ENCODE assay signal across 13 cellular contexts in genomic region chr14:68140801-68141200, GRCh38.
DNase-seq lines count a peak whose midpoint lies in the region; ATAC-seq and TF ChIP-seq lines count a peak whose summit lies in the region.
"Had no signal": no experiment of that assay in that cellular context is flagged by ENCODE, and none has a peak within 500 bp of the region (broad histone marks: within the 10 kb centered on the region; RNA-seq: fewer than 3 reads in every experiment).

No MANE protein-coding gene starts in this region.

- H3K4me1 ChIP-seq in Panc1 (ENCODE audit: control insufficient read depth, insufficient read depth, low read length) (peaks cover 24% of the 10 kb centered on the region), muscle layer of colon (ENCODE audit: insufficient read depth, low read length) (peaks cover 73% of the 10 kb centered on the region), tibial artery (peaks cover 0 to 86% (median 49%) of the 10 kb centered on the region in 4 donors)

- H3K27ac ChIP-seq in Panc1 (ENCODE audit: low read length) (peak overlapping the region; percentile 90), dorsolateral prefrontal cortex (peak overlapping the region in 35 of 59 donors; percentile 8 to 82 (median 64)), muscle layer of colon (ENCODE audit: low read depth, low read length) (peak overlapping the region; percentile 83), tibial artery (peak overlapping the region; percentile 63 to 69)

- no peaks in the 10 kb centered on the region for H3K36me3 ChIP-seq in Panc1 (ENCODE audit: control insufficient read depth, insufficient read depth, low read length)
- no peaks in the 10 kb centered on the region for H3K36me3 ChIP-seq in muscle layer of colon (ENCODE audit: insufficient read depth, low read length)
- H3K36me3 ChIP-seq in tibial artery = no peaks in the 10 kb centered on the region

- DNase-seq in Panc1 (ENCODE audit: low read depth, low spot score) (no peak), dorsolateral prefrontal cortex (no peak), tibial artery (no peak), DMS114 treated with DMSO at 0.1 percent for 48 hours (lab: John Stamatoyannopoulos, UW; ENCODE audit: unreplicated experiment) (no peak), iPS-NIHi7 (ENCODE audit: extremely low spot score) (no peak)
- DNase-seq in activated CD4-positive, alpha-beta T cell treated with anti-CD3 and anti-CD28 coated beads, Interleukin-2, amount 50 U/mL, for 1 hour = no peak
- DNase-seq: activated T-cell treated with anti-CD3 and anti-CD28 coated beads, Interleukin-2, amount 50 U/mL, for 24 hours; DND-41; stimulated activated CD4-positive, alpha-beta T cell treated with anti-CD3 and anti-CD28 coated beads, Interleukin-4, amount 100 ng/mL, for 4 hours had no signal

- TF ChIP-seq CTCF in Panc1 (IDR thresholded peaks at IDR 0.05) = no peak
- no peak for TF ChIP-seq CTCF in dorsolateral prefrontal cortex (IDR thresholded peaks at IDR 0.05 in 54 of 56, conservative IDR thresholded peaks at IDR 0.05 in 2 of 56; ENCODE audit: low read depth in 1 of 56, partially characterized antibody in 56 of 56)
- no peak for TF ChIP-seq CTCF in tibial artery (IDR thresholded peaks at IDR 0.05)

- POLR2A ChIA-PET in Panc1 (lab: Charles Lee) = no interaction called here

- no peak for ATAC-seq in Panc1
- ATAC-seq in HG03045 (IDR thresholded peaks at IDR 0.05; ENCODE audit: unreplicated experiment) = no peak
- ATAC-seq: natural killer cell treated with Interleukin-12 subunit alpha and Interleukin-12 subunit beta and Interleukin-15 and Interleukin-18, amount 100 ng/mL, for 72 hours had no signal

- in situ Hi-C loops in Panc1 (cut with HindIII; ENCODE audit: low pct_unique_long_range_greater_than_20kb, low sequenced_read_pairs) = no loop called here

- H3K9me3 ChIP-seq in Panc1 (ENCODE audit: control insufficient read depth, insufficient read depth, low read depth, low read length) (no peaks in the 10 kb centered on the region), muscle layer of colon (ENCODE audit: low read length) (no peaks in the 10 kb centered on the region), tibial artery (no peaks in the 10 kb centered on the region)
- H3K9me3 ChIP-seq: testis had no signal

- H3K4me3 ChIP-seq in Panc1 (ENCODE audit: low read depth in 2 of 2, low read length in 2 of 2) (no peak overlapping the region), dorsolateral prefrontal cortex (no peak overlapping the region), muscle layer of colon (ENCODE audit: low read depth in 1 of 2, low read length in 2 of 2) (no peak overlapping the region), tibial artery (no peak overlapping the region)
- H3K4me3 ChIP-seq: testis had no signal

- intact Hi-C loops in Panc1 (cut with micrococcal nuclease; ENCODE audit: unreplicated experiment) = loop anchor here (10.0 kb wide), 1 partner anchor 94 kb away; no protein-coding TSS in a partner anchor
- intact Hi-C loops in dorsolateral prefrontal cortex (cut with DNase I) = no loop called here
- intact Hi-C loops in tibial artery (cut with DNase I; ENCODE audit: low total_unique reads) = no loop called here

- CTCF ChIA-PET in Panc1 (lab: Charles Lee) = no interaction called here

- no peak overlapping the region for H3K9ac ChIP-seq in muscle layer of colon (ENCODE audit: low read length)

- H3K27me3 ChIP-seq in Panc1 (ENCODE audit: control insufficient read depth, insufficient read depth, low read length) (no peaks in the 10 kb centered on the region), dorsolateral prefrontal cortex (no peaks in the 10 kb centered on the region), muscle layer of colon (ENCODE audit: control insufficient read depth in 1 of 2, insufficient read depth in 2 of 2, low read length in 2 of 2) (no peaks in the 10 kb centered on the region), tibial artery (no peaks in the 10 kb centered on the region)
- H3K27me3 ChIP-seq: testis had no signal

- BruUV-seq in Panc1 (replicated peaks; lab: Mats Ljungman, UMichigan) = TSS peak; percentile 48
